Comparison of ENCODE assay signal across 28 cellular contexts in the genomic region with DNA sequence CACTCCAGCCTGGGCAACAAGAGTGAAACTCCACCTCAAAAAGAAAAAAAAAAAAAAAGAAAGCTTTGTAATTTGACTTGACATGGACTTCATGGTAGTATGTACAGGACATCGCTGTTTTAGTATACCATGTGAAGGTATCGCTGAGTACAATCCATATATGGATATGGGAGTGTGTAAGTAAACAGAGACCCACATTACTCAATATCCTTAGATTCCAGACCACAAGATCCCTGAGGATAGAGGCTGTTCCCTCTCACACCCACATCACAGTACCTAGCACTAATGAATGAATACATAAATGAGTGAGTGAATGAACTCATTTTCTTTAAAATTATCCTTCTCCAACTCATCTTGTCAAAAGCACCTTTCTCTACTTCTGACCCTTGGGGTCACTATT. TPM values are rescaled to one million over a fixed set of nuclear protein-coding genes. Genes with fewer than 3 reads are reported as not detected.
DNase-seq lines count a peak whose midpoint lies in the region; ATAC-seq, FAIRE-seq and TF ChIP-seq lines count a peak whose summit lies in the region.
"Had no signal": no experiment of that assay in that cellular context is flagged by ENCODE, and none has a peak within 500 bp of the region (broad histone marks: within the 10 kb centered on the region; RNA-seq: fewer than 3 reads in every experiment).

No MANE protein-coding gene starts in this region.

- no peak overlapping the region for H3K9ac ChIP-seq in HepG2 (ENCODE audit: insufficient read depth, low read depth, low read length)
- H3K9ac ChIP-seq: BLaER1 treated with 17β-estradiol and CSF1 and Interleukin-3, amounts not matched to agents 10 nM and 100 nM had no signal

- in situ Hi-C loops in HepG2 (cut with HindIII; ENCODE audit: extremely low pct_ligation_motif_present, low pct_unique_long_range_greater_than_20kb) = no loop called here

- H3K4me3 ChIP-seq in HepG2 (replicated peaks in 1 of 3; ENCODE audit: insufficient read depth in 1 of 3, low read depth in 2 of 3, low read length in 3 of 3) (no peak overlapping the region), right lobe of liver (no peak overlapping the region), RWPE2 (ENCODE audit: severe bottlenecking) (no peak overlapping the region), epithelial cell of esophagus (ENCODE audit: low read length) (no peak overlapping the region), osteoblast (ENCODE audit: insufficient read depth, low read length) (no peak overlapping the region)
- H3K4me3 ChIP-seq: A549; BLaER1 treated with 17β-estradiol and CSF1 and Interleukin-3, amounts not matched to agents 10 nM and 100 nM; GM12878; HAP-1 had no signal

- ATAC-seq in HepG2 = peak; percentile 39
- ATAC-seq in right lobe of liver = no peak
- peak; percentile 85 for ATAC-seq in RWPE2 (ENCODE audit: low read depth)
- no peak for ATAC-seq in GM18858 (IDR thresholded peaks at IDR 0.05; ENCODE audit: unreplicated experiment)
- ATAC-seq: A549, GM12878 had no signal

- no peaks in the 10 kb centered on the region for H3K36me3 Mint-ChIP-seq in immature natural killer cell
- H3K36me3 Mint-ChIP-seq: CD14-positive monocyte had no signal

- TF ChIP-seq POLR2A in HepG2 (IDR thresholded peaks at IDR 0.05; ENCODE audit: insufficient read depth in 1 of 2, low read depth in 2 of 2, low read length in 2 of 2) = no peak
- no peak for TF ChIP-seq POLR2A in right lobe of liver (IDR thresholded peaks at IDR 0.05)

- peaks cover 1 to 17% (median 2%) of the 10 kb centered on the region in 3 donors for H3K27me3 Mint-ChIP-seq in immature natural killer cell (ENCODE audit: low read depth in 3 of 3)
- H3K27me3 Mint-ChIP-seq: CD4-positive, alpha-beta T cell had no signal

- H4K20me1 ChIP-seq in HepG2 (ENCODE audit: insufficient read depth, low read length) (no peaks in the 10 kb centered on the region), osteoblast (ENCODE audit: insufficient read depth, low read length) (no peaks in the 10 kb centered on the region)
- H4K20me1 ChIP-seq: BLaER1 treated with 17β-estradiol and CSF1 and Interleukin-3, amounts not matched to agents 10 nM and 100 nM had no signal

- TF ChIP-seq EP300 in HepG2 (IDR thresholded peaks at IDR 0.05; ENCODE audit: low read depth in 2 of 2, low read length in 2 of 2) = no peak
- TF ChIP-seq EP300 in HepG2 (CRISPR knock-in tag; IDR thresholded peaks at IDR 0.05; ENCODE audit: borderline replicate concordance) = no peak

- 11% methylated on average over 2 of the region's 2 CpGs for WGBS in HepG2 (ENCODE audit: low lambda C conversion rate)
- 83% methylated on average over 2 of the region's 2 CpGs for WGBS in right lobe of liver (ENCODE audit: insufficient coverage, low coverage, low lambda C conversion rate, missing lambda C conversion rate)

- H3K4me2 ChIP-seq in HepG2 (ENCODE audit: low read depth, low read length) = no peak overlapping the region
- no peak overlapping the region for H3K4me2 ChIP-seq in osteoblast (ENCODE audit: insufficient read depth, low read length)
- H3K4me2 ChIP-seq: A549; BLaER1 treated with 17β-estradiol and CSF1 and Interleukin-3, amounts not matched to agents 10 nM and 100 nM had no signal

- H2AFZ ChIP-seq in HepG2 (ENCODE audit: low read length) (no peak overlapping the region), osteoblast (ENCODE audit: low read length) (no peak overlapping the region)

- peaks cover 54% of the 10 kb centered on the region for H3K4me1 ChIP-seq in HepG2 (ENCODE audit: insufficient read depth, low read length)
- no peaks in the 10 kb centered on the region for H3K4me1 ChIP-seq in right lobe of liver
- peaks cover 3% of the 10 kb centered on the region for H3K4me1 ChIP-seq in RWPE2 (ENCODE audit: insufficient read depth, poor library complexity, severe bottlenecking)
- H3K4me1 ChIP-seq in osteoblast (ENCODE audit: insufficient read depth, low read length) = no peaks in the 10 kb centered on the region
- H3K4me1 ChIP-seq: A549; BE2C; BLaER1 treated with 17β-estradiol and CSF1 and Interleukin-3, amounts not matched to agents 10 nM and 100 nM; HAP-1 had no signal

- no peak overlapping the region for H3K4me3 Mint-ChIP-seq in immature natural killer cell
- H3K4me3 Mint-ChIP-seq: CD14-positive monocyte; CD4-positive, alpha-beta T cell; CD8-positive, alpha-beta memory T cell; HFFc6 had no signal

- H3K9me3 ChIP-seq in HepG2 (ENCODE audit: low read length) (no peaks in the 10 kb centered on the region), right lobe of liver (no peaks in the 10 kb centered on the region), RWPE2 (ENCODE audit: severe bottlenecking) (no peaks in the 10 kb centered on the region), osteoblast (ENCODE audit: low read depth, low read length) (no peaks in the 10 kb centered on the region)
- H3K9me3 ChIP-seq: A549; BE2C; BLaER1 treated with 17β-estradiol and CSF1 and Interleukin-3, amounts not matched to agents 10 nM and 100 nM; HAP-1 had no signal

- TF ChIP-seq CTCF in HepG2 (CRISPR knock-in tag; IDR thresholded peaks at IDR 0.05) (no peak), right lobe of liver (IDR thresholded peaks at IDR 0.05) (no peak), RWPE2 (IDR thresholded peaks at IDR 0.05; ENCODE audit: poor library complexity, severe bottlenecking) (no peak), epithelial cell of esophagus (IDR thresholded peaks at IDR 0.05; ENCODE audit: insufficient read depth, low read depth, low read length, missing control alignments) (no peak), osteoblast (IDR thresholded peaks at IDR 0.05; ENCODE audit: extremely low read depth, low read depth, low read length) (no peak)

- H3K9me3 Mint-ChIP-seq in immature natural killer cell = no peaks in the 10 kb centered on the region
- H3K9me3 Mint-ChIP-seq: CD4-positive, alpha-beta T cell; CD8-positive, alpha-beta memory T cell; HFFc6 had no signal

- TF ChIP-seq RAD21 in HepG2 (CRISPR knock-in tag; IDR thresholded peaks at IDR 0.05) = no peak

- no peaks in the 10 kb centered on the region for H3K36me3 ChIP-seq in HepG2 (replicated peaks in 1 of 2; ENCODE audit: control insufficient read depth in 1 of 2, insufficient read depth in 2 of 2, low read length in 2 of 2)
- no peaks in the 10 kb centered on the region for H3K36me3 ChIP-seq in right lobe of liver
- H3K36me3 ChIP-seq in RWPE2 (ENCODE audit: low read depth) = no peaks in the 10 kb centered on the region
- H3K36me3 ChIP-seq in osteoblast (ENCODE audit: insufficient read depth, low read length) = no peaks in the 10 kb centered on the region
- H3K36me3 ChIP-seq: BE2C; BLaER1 treated with 17β-estradiol and CSF1 and Interleukin-3, amounts not matched to agents 10 nM and 100 nM; HAP-1 had no signal

- no peaks in the 10 kb centered on the region for H3K4me1 Mint-ChIP-seq in immature natural killer cell
- H3K4me1 Mint-ChIP-seq: CD14-positive monocyte; CD8-positive, alpha-beta memory T cell had no signal

- H3K79me2 ChIP-seq in HepG2 (ENCODE audit: insufficient read depth, low read length) (no peaks in the 10 kb centered on the region), osteoblast (ENCODE audit: insufficient read depth, low read length) (no peaks in the 10 kb centered on the region)

- no peak overlapping the region for H3K27ac Mint-ChIP-seq in immature natural killer cell
- H3K27ac Mint-ChIP-seq: CD14-positive monocyte; CD4-positive, alpha-beta T cell; HFFc6 had no signal

- POLR2A ChIA-PET in HepG2 (lab: Yijun Ruan, JAX) = no interaction called here

- H3K27me3 ChIP-seq in HepG2 (ENCODE audit: control insufficient read depth in 1 of 2, insufficient read depth in 2 of 2, low read length in 2 of 2) (no peaks in the 10 kb centered on the region), right lobe of liver (no peaks in the 10 kb centered on the region), RWPE2 (ENCODE audit: insufficient read depth, poor library complexity, severe bottlenecking) (no peaks in the 10 kb centered on the region), osteoblast (ENCODE audit: insufficient read depth, low read length) (peaks cover 3% of the 10 kb centered on the region)
- H3K27me3 ChIP-seq: BE2C; BLaER1 treated with 17β-estradiol and CSF1 and Interleukin-3, amounts not matched to agents 10 nM and 100 nM had no signal

- intact Hi-C loops in HepG2 (cut with micrococcal nuclease; ENCODE audit: unreplicated experiment) = no loop called here
- intact Hi-C loops in right lobe of liver (cut with DNase I) = no loop called here

- H3K27ac ChIP-seq in HepG2 (ENCODE audit: extremely low read length, insufficient read depth, low read length) (no peak overlapping the region), right lobe of liver (no peak overlapping the region), RWPE2 (ENCODE audit: poor library complexity, severe bottlenecking) (no peak overlapping the region), osteoblast (ENCODE audit: low read depth, low read length) (no peak overlapping the region)
- H3K27ac ChIP-seq: A549; BLaER1 treated with 17β-estradiol and CSF1 and Interleukin-3, amounts not matched to agents 10 nM and 100 nM had no signal

- DNase-seq in HepG2 (ENCODE audit: low spot score) (peak; percentile 34), right lobe of liver (no peak), RWPE2 (ENCODE audit: low spot score) (no peak), epithelial cell of esophagus (ENCODE audit: low read depth) (peak; percentile 57), osteoblast (ENCODE audit: insufficient read length, low spot score, missing footprints) (peak; percentile 55), immature natural killer cell (no peak), NOMO-1 treated with DMSO at 0.1 percent for 48 hours (lab: John Stamatoyannopoulos, UW; ENCODE audit: unreplicated experiment) (no peak)
- DNase-seq: 8988T; ACHN; AML-193; BE2C; CD4-positive, alpha-beta T cell; CD8-positive, alpha-beta memory T cell; DMS 273 treated with DMSO at 0.1 percent for 48 hours; DMS79; EL; GDM1; GOT3; HFFc6 had no signal

- CTCF ChIA-PET in HepG2 (lab: Yijun Ruan, JAX; ENCODE audit: low intra/inter-chr PET ratio, low total read pairs) = no interaction called here

- no TSS peak for BruUV-seq in HepG2 (replicated peaks; lab: Mats Ljungman, UMichigan)

- no peak for FAIRE-seq in HepG2 (lab: Jason Lieb, UNC)
- FAIRE-seq: A549, D721Med, GM12878, GM19239, H54 had no signal

RNA-seq across cellular contexts. Expression of a gene that starts 8.4 kb away (rescaled TPM):
- total RNA-seq in HepG2 (2016; rRNA removed; fragmentation: Illumina TruSeq; extraction: Trizol) (3,626 and 4,934 TPM in 2 replicates), right lobe of liver (100 to 1,000 TPM; 420 to 946 (median 518) TPM), osteoblast (1,627 and 1,843 TPM in 2 replicates)
- 5,278 and 6,431 TPM in 2 replicates for total RNA-seq in HepG2 (2016; cell fraction: cytosol; rRNA removed; fragmentation: Illumina TruSeq; extraction: Trizol; ENCODE audit: low read depth)
- 3,639 and 4,846 TPM in 2 replicates for total RNA-seq in HepG2 (2016; cell fraction: insoluble cytoplasmic fraction; rRNA removed; fragmentation: Illumina TruSeq; extraction: Trizol)
- 9,738 and 10,914 TPM in 2 replicates for total RNA-seq in HepG2 (2016; cell fraction: membrane; rRNA removed; fragmentation: Illumina TruSeq; extraction: Trizol)
- 1,195 and 1,244 TPM in 2 replicates for total RNA-seq in HepG2 (2016; cell fraction: nucleus; rRNA removed; fragmentation: Illumina TruSeq; extraction: Trizol)
- polyA plus RNA-seq in HepG2 (2011; rRNA removed) (2,723 and 3,332 TPM in 2 replicates), immature natural killer cell (1,000 to 10,000 TPM; 1,390 to 5,226 (median 1,859) TPM)
- 1,940 and 3,073 TPM in 2 replicates for polyA plus RNA-seq in HepG2 (2011; cell fraction: cytosol; rRNA removed)
- 430 and 645 TPM in 2 replicates for polyA plus RNA-seq in HepG2 (2011; cell fraction: nucleus; rRNA removed)
- polyA plus RNA-seq in HepG2 (2012) = 3,103 and 3,233 TPM in 2 replicates
- polyA plus RNA-seq in HepG2 (2016; cell fraction: cytosol; fragmentation: Illumina TruSeq; extraction: Trizol; ENCODE audit: low read depth) = 4,408 and 4,942 TPM in 2 replicates
- polyA plus RNA-seq in HepG2 (2016; cell fraction: insoluble cytoplasmic fraction; fragmentation: Illumina TruSeq; extraction: Trizol; ENCODE audit: low read depth) = 3,704 and 3,862 TPM in 2 replicates
- 7,339 and 7,526 TPM in 2 replicates for polyA plus RNA-seq in HepG2 (2016; cell fraction: membrane; fragmentation: Illumina TruSeq; extraction: Trizol; ENCODE audit: low read depth)
- 1,657 and 1,684 TPM in 2 replicates for polyA plus RNA-seq in HepG2 (2016; cell fraction: nucleus; fragmentation: Illumina TruSeq; extraction: Trizol; ENCODE audit: insufficient read depth, low read depth)
- polyA minus RNA-seq in HepG2 (2011; rRNA and poly(A)+ RNA removed; ENCODE audit: low replicate concordance) = 178 and 224 TPM in 2 replicates
- 648 and 755 TPM in 2 replicates for polyA minus RNA-seq in HepG2 (2011; cell fraction: cytosol; rRNA and poly(A)+ RNA removed)
- polyA minus RNA-seq in HepG2 (2011; cell fraction: nucleus; rRNA and poly(A)+ RNA removed) = 219 and 322 TPM in 2 replicates

Comparison
In these comparisons a context has a peak if more than half of its experiments do, and no peak if none do; other contexts are left out.
1. ATAC-seq: peak in HepG2 (single experiment) and RWPE2 (single experiment); none in right lobe of liver (0 of 4) and GM18858 (single experiment).
2. DNase-seq: peak in HepG2 (single experiment), epithelial cell of esophagus (single experiment) and osteoblast (single experiment); none in right lobe of liver (0 of 3), RWPE2 (single experiment), immature natural killer cell (0 of 3) and NOMO-1 treated with DMSO at 0.1 percent for 48 hours (single experiment).